ENCODE assay signal across 8 cellular contexts in the genomic region with DNA sequence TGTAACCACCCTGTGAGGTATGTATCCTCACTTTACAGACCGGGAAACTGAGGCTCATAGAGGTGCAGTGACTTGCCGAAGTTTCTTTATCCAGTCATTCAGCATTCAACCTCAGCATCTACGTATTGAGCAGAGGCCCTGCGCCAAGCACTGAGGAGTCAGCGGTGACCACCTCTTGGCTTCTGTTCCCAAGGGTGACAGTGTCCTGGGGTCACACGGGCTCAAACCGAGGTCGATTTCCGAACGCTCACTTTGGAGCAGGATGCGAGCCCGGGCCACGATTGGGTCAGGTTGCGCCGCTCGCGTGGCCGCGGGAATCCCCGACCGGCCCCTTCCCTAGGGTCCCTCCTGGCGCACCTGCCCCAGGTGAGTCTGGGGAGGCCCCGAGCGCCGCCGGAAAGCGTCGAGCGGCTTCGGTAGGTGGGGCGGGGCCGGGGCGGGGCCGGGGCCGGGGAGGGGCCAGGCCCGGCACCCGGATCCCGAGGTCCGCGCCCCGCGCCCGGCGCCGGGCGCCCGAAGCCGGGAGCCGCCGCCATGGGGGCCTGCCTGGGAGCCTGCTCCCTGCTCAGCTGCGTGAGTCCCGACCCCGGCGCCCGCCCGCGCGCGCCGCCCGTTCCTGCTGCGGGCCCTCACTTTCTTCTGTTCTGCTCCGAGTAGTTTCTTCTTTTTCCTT. TPM values are rescaled to one million over a fixed set of nuclear protein-coding genes. Genes with fewer than 3 reads are reported as not detected.
DNase-seq lines count a peak whose midpoint lies in the region; ATAC-seq and TF ChIP-seq lines count a peak whose summit lies in the region.

A gene (plus strand): TSS at position 482 of the 673 bp plus-strand sequence. CDS start 53 bp downstream, at position 535.

- no peaks in the 10 kb centered on the region for H3K79me2 ChIP-seq in DOHH2 (ENCODE audit: control insufficient read depth, low read length)

- ATAC-seq in HG02678 (IDR thresholded peaks at IDR 0.05; ENCODE audit: unreplicated experiment) (peak; percentile 54), naive B cell (ENCODE audit: low read depth in 2 of 2) (peak; percentile 63 to 68), GM21786 (IDR thresholded peaks at IDR 0.05; ENCODE audit: unreplicated experiment) (no peak)

- H3K9me3 Mint-ChIP-seq in T-helper 1 cell treated with Interleukin-12 subunit alpha and Interleukin-12 subunit beta and Interleukin-4 antibody, amounts not matched to agents 30 μg/mL and 1 μg/mL, for 36 hours, result no peaks in the 10 kb centered on the region
- no peaks in the 10 kb centered on the region for H3K9me3 Mint-ChIP-seq in naive B cell

- H3K9me2 ChIP-seq in DOHH2 (replicated peaks; ENCODE audit: control insufficient read depth, low read length), result no peaks in the 10 kb centered on the region

- peaks cover 82% of the 10 kb centered on the region for H3K27me3 Mint-ChIP-seq in T-helper 1 cell treated with Interleukin-12 subunit alpha and Interleukin-12 subunit beta and Interleukin-4 antibody, amounts not matched to agents 30 μg/mL and 1 μg/mL, for 36 hours (ENCODE audit: low read depth)
- peaks cover 50 to 87% (median 70%) of the 10 kb centered on the region in 3 donors for H3K27me3 Mint-ChIP-seq in naive B cell

- H3K4me3 ChIP-seq in DOHH2 (ENCODE audit: low read length), result peak within 1 kb of the TSS; percentile 82
- peak within 1 kb of the TSS; percentile 93 for H3K4me3 ChIP-seq in epithelial cell of esophagus (ENCODE audit: low read length)

- H3K4me1 Mint-ChIP-seq in T-helper 1 cell treated with Interleukin-12 subunit alpha and Interleukin-12 subunit beta and Interleukin-4 antibody, amounts not matched to agents 30 μg/mL and 1 μg/mL, for 36 hours (ENCODE audit: low read depth), result peaks cover 3% of the 10 kb centered on the region
- peaks cover 10 to 15% (median 13%) of the 10 kb centered on the region in 3 donors for H3K4me1 Mint-ChIP-seq in naive B cell

- H3K27ac Mint-ChIP-seq in T-helper 1 cell treated with Interleukin-12 subunit alpha and Interleukin-12 subunit beta and Interleukin-4 antibody, amounts not matched to agents 30 μg/mL and 1 μg/mL, for 36 hours, result no peak within 1 kb of the TSS
- H3K27ac Mint-ChIP-seq in naive B cell, result peak within 1 kb of the TSS in 5 of 6 donors; percentile 32 to 95 (median 75)

- H3F3A ChIP-seq in DOHH2 (ENCODE audit: control insufficient read depth, insufficient read depth), result no peaks in the 10 kb centered on the region

- in situ Hi-C loops in KBM-7 (cut with MboI; ENCODE audit: low pct_unique_long_range_greater_than_20kb, low sequenced_read_pairs), result no loop called here

- H3K27me3 ChIP-seq in DOHH2 (ENCODE audit: control insufficient read depth, low read length), result peaks cover 43% of the 10 kb centered on the region

- H3K4me3 Mint-ChIP-seq in T-helper 1 cell treated with Interleukin-12 subunit alpha and Interleukin-12 subunit beta and Interleukin-4 antibody, amounts not matched to agents 30 μg/mL and 1 μg/mL, for 36 hours, result peak within 1 kb of the TSS; percentile 90
- peak within 1 kb of the TSS; percentile 85 to 97 (median 94) for H3K4me3 Mint-ChIP-seq in naive B cell

- H3K4me1 ChIP-seq in DOHH2 (ENCODE audit: control insufficient read depth, low read length), result peaks cover 17% of the 10 kb centered on the region

- TF ChIP-seq CTCF in DOHH2 (IDR thresholded peaks at IDR 0.05; ENCODE audit: low read depth, low read length, poor library complexity, severe bottlenecking) (no peak), epithelial cell of esophagus (IDR thresholded peaks at IDR 0.05; ENCODE audit: insufficient read depth, low read depth, low read length, missing control alignments) (no peak)

- no peaks in the 10 kb centered on the region for H3K36me3 ChIP-seq in DOHH2 (ENCODE audit: control insufficient read depth, low read length)

- H3K36me3 Mint-ChIP-seq in T-helper 1 cell treated with Interleukin-12 subunit alpha and Interleukin-12 subunit beta and Interleukin-4 antibody, amounts not matched to agents 30 μg/mL and 1 μg/mL, for 36 hours (ENCODE audit: low read depth), result peaks cover 2% of the 10 kb centered on the region
- peaks cover 0 to 8% of the 10 kb centered on the region in 2 donors for H3K36me3 Mint-ChIP-seq in naive B cell

- peak within 1 kb of the TSS; percentile 99 for H3K4me2 ChIP-seq in DOHH2 (ENCODE audit: low read length)

- no peaks in the 10 kb centered on the region for H4K20me1 ChIP-seq in DOHH2 (ENCODE audit: control insufficient read depth, insufficient read depth, low read depth, low read length)

- DNase-seq in epithelial cell of esophagus (ENCODE audit: low read depth) (peak; percentile 69), naive B cell (no peak), KBM-7 (no peak), NCI-H1694 treated with DMSO at 0.1 percent for 48 hours (lab: John Stamatoyannopoulos, UW) (no peak)

- H3K9me3 ChIP-seq in DOHH2 (ENCODE audit: control insufficient read depth, insufficient read depth, low read length), result no peaks in the 10 kb centered on the region

- no peak within 1 kb of the TSS for H3K27ac ChIP-seq in DOHH2 (ENCODE audit: low read depth, low read length)

RNA-seq across cellular contexts. Expression of the gene that starts here (rescaled TPM):
- polyA plus RNA-seq in naive B cell (ENCODE audit: low read depth in 6 of 6), result 1 to 10 TPM in 1 of 6 donors, under 1 TPM in 4, not detected in 1; 0.54 to 1.6 (median 0.77) TPM
